18 cellular contexts compared by ENCODE assay signal in the genomic region with DNA sequence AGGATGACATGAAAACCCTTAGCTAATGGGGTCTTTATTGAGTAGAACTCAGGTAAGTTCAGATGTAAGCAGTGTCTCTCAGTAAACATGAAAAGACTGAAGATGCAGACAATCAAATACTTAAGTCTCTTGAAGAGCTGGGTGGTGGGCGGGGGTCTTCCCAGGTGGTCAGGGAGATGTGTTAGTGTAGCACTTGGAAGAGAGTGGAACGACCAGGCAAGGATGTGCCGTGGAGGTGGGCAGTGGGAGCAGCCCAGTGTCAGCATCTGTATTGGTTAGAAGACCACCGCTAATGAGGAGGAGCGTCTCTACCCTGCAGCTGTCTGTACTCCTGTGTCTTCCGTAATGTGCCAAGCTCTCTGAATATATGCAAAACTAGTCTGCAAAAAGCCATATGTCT. TPM values are rescaled to one million over a fixed set of nuclear protein-coding genes. Genes with fewer than 3 reads are reported as not detected.
"Had no signal": no experiment of that assay in that cellular context is flagged by ENCODE, and none has a peak within 500 bp of the region (broad histone marks: within the 10 kb centered on the region; RNA-seq: fewer than 3 reads in every experiment).

No MANE protein-coding gene starts in this region.

- H3K36me3 Mint-ChIP-seq: activated naive CD4-positive, alpha-beta T cell treated with anti-CD3 and anti-CD28 coated beads, Interleukin-2, amount 50 U/mL, for 72 hours; immature natural killer cell had no signal

- H3K4me3 Mint-ChIP-seq: activated T-cell treated with anti-CD3 and anti-CD28 coated beads, Interleukin-2, amount 50 U/mL, for 4 hours; immature natural killer cell; naive thymus-derived CD8-positive, alpha-beta T cell; T-helper 1 cell treated with Interleukin-12 subunit alpha and Interleukin-12 subunit beta and Interleukin-4 antibody, amounts not matched to agents 30 μg/mL and 1 μg/mL, for 36 hours had no signal

- H3K27ac ChIP-seq: psoas muscle had no signal

- H3K27ac Mint-ChIP-seq: activated naive CD4-positive, alpha-beta T cell treated with anti-CD3 and anti-CD28 coated beads, Interleukin-2, amount 50 U/mL, for 72 hours; immature natural killer cell; naive thymus-derived CD8-positive, alpha-beta T cell; T-helper 1 cell treated with Interleukin-12 subunit alpha and Interleukin-12 subunit beta and Interleukin-4 antibody, amounts not matched to agents 30 μg/mL and 1 μg/mL, for 36 hours had no signal

- H3K9me3 Mint-ChIP-seq: activated naive CD4-positive, alpha-beta T cell treated with anti-CD3 and anti-CD28 coated beads, Interleukin-2, amount 50 U/mL, for 72 hours; activated T-cell treated with anti-CD3 and anti-CD28 coated beads, Interleukin-2, amount 50 U/mL, for 4 hours; immature natural killer cell; naive thymus-derived CD8-positive, alpha-beta T cell; T-helper 1 cell treated with Interleukin-12 subunit alpha and Interleukin-12 subunit beta and Interleukin-4 antibody, amounts not matched to agents 30 μg/mL and 1 μg/mL, for 36 hours had no signal

- H3K4me1 Mint-ChIP-seq: immature natural killer cell had no signal

- ATAC-seq: activated naive CD4-positive, alpha-beta T cell treated with anti-CD3 and anti-CD28 coated beads, Interleukin-2, amount 50 U/mL, for 72 hours; activated T-cell treated with anti-CD3 and anti-CD28 coated beads, Interleukin-2, amount 50 U/mL, for 4 hours; mucosa of descending colon; naive thymus-derived CD8-positive, alpha-beta T cell; psoas muscle; sciatic nerve; stimulated activated naive CD8-positive, alpha-beta T cell treated with anti-CD3 and anti-CD28 coated beads, Interleukin-15, Interleukin-2, amounts not matched to agents 100 U/mL and 50 U/mL, for 24 hours had no signal

- H3K9me3 ChIP-seq: mucosa of descending colon, psoas muscle had no signal

- H3K4me1 ChIP-seq: psoas muscle had no signal

- H3K4me3 ChIP-seq: lung, mucosa of descending colon had no signal

- DNase-seq: activated CD4-positive, CD25-positive, alpha-beta regulatory T cell; activated effector memory CD4-positive, alpha-beta T cell treated with anti-CD3 and anti-CD28 coated beads, Interleukin-2, amount 50 U/mL, for 16 hours; activated T-cell treated with anti-CD3 and anti-CD28 coated beads, Interleukin-2, amount 50 U/mL, for 4 hours; amygdala; cerebellar nuclear complex; dorsolateral prefrontal cortex; immature natural killer cell; mucosa of descending colon; naive thymus-derived CD8-positive, alpha-beta T cell; occipital lobe; psoas muscle; SHP77 treated with DMSO at 0.1 percent for 48 hours; stimulated activated CD4-positive, alpha-beta T cell treated with anti-CD3 and anti-CD28 coated beads, Interleukin-2, amount 100 ng/mL, for 48 hours; stimulated activated naive CD8-positive, alpha-beta T cell treated with anti-CD3 and anti-CD28 coated beads, Interleukin-15, Interleukin-2, amounts not matched to agents 100 U/mL and 50 U/mL, for 24 hours had no signal

RNA-seq across cellular contexts. Expression of gene S1PR3, which starts 4.4 kb away (rescaled TPM):
- total RNA-seq: naive thymus-derived CD8-positive, alpha-beta T cell had no signal
- polyA plus RNA-seq: naive thymus-derived CD8-positive, alpha-beta T cell had no signal
